ENCODE assay signal across 1 cellular context in the genomic region with DNA sequence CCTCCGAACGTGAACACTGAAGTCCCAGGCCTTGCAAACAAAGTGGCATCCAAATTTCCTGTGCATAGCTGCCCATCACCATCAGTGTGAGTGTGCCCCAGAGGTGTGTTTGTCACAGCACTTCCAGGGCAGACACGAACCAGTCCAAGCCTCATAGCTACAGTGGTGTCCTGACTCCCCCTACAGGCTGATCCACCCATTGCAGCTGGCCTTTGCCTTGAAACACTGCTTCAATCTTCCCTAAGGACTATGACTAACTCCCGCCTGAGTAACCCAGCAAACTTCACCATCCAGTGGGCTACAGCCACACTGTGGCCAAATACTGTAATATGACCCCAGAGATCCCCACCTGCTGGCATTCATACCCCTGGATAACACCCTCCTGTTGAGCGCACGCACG.
TF ChIP-seq lines count a peak whose summit lies in the region.

No MANE protein-coding gene starts in this region.

TF ChIP-seq in WTC11, 78 proteins besides CTCF, POLR2A, EP300 and RAD21 (continued from another document):
- TF ChIP-seq ZNF416 (CRISPR knock-in tag; IDR thresholded peaks at IDR 0.05) (no peak), ZNF671 (CRISPR knock-in tag; IDR thresholded peaks at IDR 0.05) (no peak), ZBTB21 (CRISPR knock-in tag; IDR thresholded peaks at IDR 0.05; ENCODE audit: borderline replicate concordance) (no peak), SMAD4 (CRISPR knock-in tag; IDR thresholded peaks at IDR 0.05) (no peak), CREB1 (CRISPR knock-in tag; IDR thresholded peaks at IDR 0.05) (no peak), ZNF138 (CRISPR knock-in tag; conservative IDR thresholded peaks at IDR 0.05) (no peak), KAT7 (CRISPR knock-in tag; IDR thresholded peaks at IDR 0.05; ENCODE audit: borderline replicate concordance) (no peak), FOXK1 (CRISPR knock-in tag; IDR thresholded peaks at IDR 0.05) (no peak), JAZF1 (CRISPR knock-in tag; IDR thresholded peaks at IDR 0.05) (no peak), ETV6 (CRISPR knock-in tag; IDR thresholded peaks at IDR 0.05) (no peak), IRF2 (CRISPR knock-in tag; IDR thresholded peaks at IDR 0.05; ENCODE audit: borderline replicate concordance, low read depth) (no peak)
- TF ChIP-seq, protein P1, sequence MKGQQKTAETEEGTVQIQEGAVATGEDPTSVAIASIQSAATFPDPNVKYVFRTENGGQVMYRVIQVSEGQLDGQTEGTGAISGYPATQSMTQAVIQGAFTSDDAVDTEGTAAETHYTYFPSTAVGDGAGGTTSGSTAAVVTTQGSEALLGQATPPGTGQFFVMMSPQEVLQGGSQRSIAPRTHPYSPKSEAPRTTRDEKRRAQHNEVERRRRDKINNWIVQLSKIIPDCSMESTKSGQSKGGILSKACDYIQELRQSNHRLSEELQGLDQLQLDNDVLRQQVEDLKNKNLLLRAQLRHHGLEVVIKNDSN (CRISPR knock-in tag; IDR thresholded peaks at IDR 0.05) = no peak
